ENCODE assay signal across 1 cellular context in the genomic region with DNA sequence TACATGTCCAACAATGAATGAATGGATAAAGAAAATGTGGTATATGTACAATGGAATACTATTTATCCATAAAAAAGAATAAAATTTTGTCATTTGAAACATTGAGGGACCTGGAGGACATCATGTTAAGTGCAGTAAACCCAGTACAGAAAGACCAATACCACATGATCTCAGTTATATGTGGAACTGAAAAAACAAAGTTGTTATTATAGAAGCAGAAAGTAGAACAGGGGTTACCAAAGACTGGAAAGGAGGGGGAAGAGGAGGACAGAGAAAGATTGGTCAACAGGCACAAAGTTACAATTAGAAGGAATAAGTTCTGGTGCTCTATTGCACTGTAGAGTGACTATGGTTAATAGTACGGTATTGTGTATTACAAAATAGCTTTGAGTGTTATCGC.
TF ChIP-seq lines count a peak whose summit lies in the region.

No MANE protein-coding gene starts in this region.

TF ChIP-seq in HepG2, 621 proteins besides CTCF, POLR2A, EP300 and RAD21 (continued from another document):
- TF ChIP-seq, protein P1, sequence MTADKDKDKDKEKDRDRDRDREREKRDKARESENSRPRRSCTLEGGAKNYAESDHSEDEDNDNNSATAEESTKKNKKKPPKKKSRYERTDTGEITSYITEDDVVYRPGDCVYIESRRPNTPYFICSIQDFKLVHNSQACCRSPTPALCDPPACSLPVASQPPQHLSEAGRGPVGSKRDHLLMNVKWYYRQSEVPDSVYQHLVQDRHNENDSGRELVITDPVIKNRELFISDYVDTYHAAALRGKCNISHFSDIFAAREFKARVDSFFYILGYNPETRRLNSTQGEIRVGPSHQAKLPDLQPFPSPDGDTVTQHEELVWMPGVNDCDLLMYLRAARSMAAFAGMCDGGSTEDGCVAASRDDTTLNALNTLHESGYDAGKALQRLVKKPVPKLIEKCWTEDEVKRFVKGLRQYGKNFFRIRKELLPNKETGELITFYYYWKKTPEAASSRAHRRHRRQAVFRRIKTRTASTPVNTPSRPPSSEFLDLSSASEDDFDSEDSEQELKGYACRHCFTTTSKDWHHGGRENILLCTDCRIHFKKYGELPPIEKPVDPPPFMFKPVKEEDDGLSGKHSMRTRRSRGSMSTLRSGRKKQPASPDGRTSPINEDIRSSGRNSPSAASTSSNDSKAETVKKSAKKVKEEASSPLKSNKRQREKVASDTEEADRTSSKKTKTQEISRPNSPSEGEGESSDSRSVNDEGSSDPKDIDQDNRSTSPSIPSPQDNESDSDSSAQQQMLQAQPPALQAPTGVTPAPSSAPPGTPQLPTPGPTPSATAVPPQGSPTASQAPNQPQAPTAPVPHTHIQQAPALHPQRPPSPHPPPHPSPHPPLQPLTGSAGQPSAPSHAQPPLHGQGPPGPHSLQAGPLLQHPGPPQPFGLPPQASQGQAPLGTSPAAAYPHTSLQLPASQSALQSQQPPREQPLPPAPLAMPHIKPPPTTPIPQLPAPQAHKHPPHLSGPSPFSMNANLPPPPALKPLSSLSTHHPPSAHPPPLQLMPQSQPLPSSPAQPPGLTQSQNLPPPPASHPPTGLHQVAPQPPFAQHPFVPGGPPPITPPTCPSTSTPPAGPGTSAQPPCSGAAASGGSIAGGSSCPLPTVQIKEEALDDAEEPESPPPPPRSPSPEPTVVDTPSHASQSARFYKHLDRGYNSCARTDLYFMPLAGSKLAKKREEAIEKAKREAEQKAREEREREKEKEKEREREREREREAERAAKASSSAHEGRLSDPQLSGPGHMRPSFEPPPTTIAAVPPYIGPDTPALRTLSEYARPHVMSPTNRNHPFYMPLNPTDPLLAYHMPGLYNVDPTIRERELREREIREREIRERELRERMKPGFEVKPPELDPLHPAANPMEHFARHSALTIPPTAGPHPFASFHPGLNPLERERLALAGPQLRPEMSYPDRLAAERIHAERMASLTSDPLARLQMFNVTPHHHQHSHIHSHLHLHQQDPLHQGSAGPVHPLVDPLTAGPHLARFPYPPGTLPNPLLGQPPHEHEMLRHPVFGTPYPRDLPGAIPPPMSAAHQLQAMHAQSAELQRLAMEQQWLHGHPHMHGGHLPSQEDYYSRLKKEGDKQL (CRISPR knock-in tag; IDR thresholded peaks at IDR 0.05; ENCODE audit: low read depth): no peak
